ENCODE assay signal across 1 cellular context in genomic region chr18:63098014-63098981, GRCh38.
A peak's percentile ranks its signal among the peaks of the same experiment; 100 is the strongest.
TF ChIP-seq lines count a peak whose summit lies in the region.

No MANE protein-coding gene starts in this region.

TF ChIP-seq in GM12878, 131 proteins besides CTCF, POLR2A, EP300 and RAD21 (continued from another document and continues in another):
- TF ChIP-seq E4F1 (IDR thresholded peaks at IDR 0.05; ENCODE audit: borderline replicate concordance, partially characterized antibody) (no peak), NKRF (conservative IDR thresholded peaks at IDR 0.05) (no peak; the same call in 1 of the 2 replicates), NFXL1 (IDR thresholded peaks at IDR 0.05; ENCODE audit: borderline replicate concordance) (no peak), IRF5 (IDR thresholded peaks at IDR 0.05; ENCODE audit: borderline replicate concordance) (no peak; the same call in 1 of the 2 replicates), CBFB (IDR thresholded peaks at IDR 0.05; ENCODE audit: low read depth) (peak; percentile 85), NRF1 (conservative IDR thresholded peaks at IDR 0.05; ENCODE audit: low read depth, low read length) (no peak), E2F8 (IDR thresholded peaks at IDR 0.05; ENCODE audit: low read depth, partially characterized antibody) (no peak), ZBTB11 (CRISPR knock-in tag; IDR thresholded peaks at IDR 0.05) (no peak), NR2C2 (IDR thresholded peaks at IDR 0.05; ENCODE audit: borderline replicate concordance, control insufficient read depth, insufficient read length, low read depth) (no peak), ZSCAN29 (IDR thresholded peaks at IDR 0.05) (no peak), CBX3 (IDR thresholded peaks at IDR 0.05; ENCODE audit: borderline replicate concordance, low read depth) (no peak), GATAD2B (conservative IDR thresholded peaks at IDR 0.05; ENCODE audit: low read depth) (peak; percentile 83), BCL11A (IDR thresholded peaks at IDR 0.05; ENCODE audit: low read depth, low read length) (peak; percentile 67; the same call in 1 of the 2 replicates), USF2 (IDR thresholded peaks at IDR 0.05; ENCODE audit: borderline replicate concordance, low read depth, low read length) (no peak; the same call in 1 of the 2 replicates), POU2F2 (IDR thresholded peaks at IDR 0.05; ENCODE audit: borderline replicate concordance, low read depth, low read length) (peak; percentile 52; the same call in 1 of the 3 replicates), GABPA (IDR thresholded peaks at IDR 0.05; ENCODE audit: low read depth) (no peak; the same call in 1 of the 2 replicates), ZNF592 (IDR thresholded peaks at IDR 0.05) (no peak), JUNB (IDR thresholded peaks at IDR 0.05) (no peak), SPI1 (IDR thresholded peaks at IDR 0.05; ENCODE audit: borderline replicate concordance, insufficient read depth, low read depth, low read length) (peak; percentile 8; the same call in 1 of the 2 replicates), BCL3 (IDR thresholded peaks at IDR 0.05; ENCODE audit: borderline replicate concordance, insufficient read depth, low read depth, low read length, poor library complexity, severe bottlenecking) (no peak), USF1 (IDR thresholded peaks at IDR 0.05; ENCODE audit: borderline replicate concordance, extremely low read length, insufficient read depth, low read depth, low read length) (no peak), JUND (IDR thresholded peaks at IDR 0.05; ENCODE audit: low read depth, low read length) (no peak), CHD4 (IDR thresholded peaks at IDR 0.05) (no peak; the same call in 1 of the 2 replicates), FOXK2 (IDR thresholded peaks at IDR 0.05) (peak; percentile 46), ATF7 (IDR thresholded peaks at IDR 0.05; ENCODE audit: low read depth) (peak; percentile 62), ZNF384 (IDR thresholded peaks at IDR 0.05; ENCODE audit: borderline replicate concordance, low read depth, low read length) (no peak), RAD51 (IDR thresholded peaks at IDR 0.05) (no peak), CHD2 (IDR thresholded peaks at IDR 0.05; ENCODE audit: borderline replicate concordance, low read depth, low read length) (peak; percentile 71), CHD1 (IDR thresholded peaks at IDR 0.05; ENCODE audit: low read depth, low read length) (no peak), DPF2 (IDR thresholded peaks at IDR 0.05) (peak; percentile 91), CBX5 (IDR thresholded peaks at IDR 0.05; ENCODE audit: low read depth) (0 out of 2 replicates have a peak, but pooled peaks have one; percentile 22)
